Comparison of ENCODE assay signal across 37 cellular contexts in genomic region chr5:56511442-56511841, GRCh38.
"Had no signal": no experiment of that assay in that cellular context is flagged by ENCODE, and none has a peak within 500 bp of the region (broad histone marks: within the 10 kb centered on the region; RNA-seq: fewer than 3 reads in every experiment).

No MANE protein-coding gene starts in this region.

- H3K36me3 ChIP-seq: ascending aorta, cardiac muscle cell, WERI-Rb-1 had no signal

- H3K4me1 Mint-ChIP-seq: central memory CD8-positive, alpha-beta T cell had no signal

- H3K4me3 ChIP-seq: ascending aorta, cardiac muscle cell had no signal

- ATAC-seq: activated CD4-positive, alpha-beta T cell treated with anti-CD3 and anti-CD28 coated beads for 36 hours; activated CD4-positive, CD25-positive, alpha-beta regulatory T cell treated with anti-CD3 and anti-CD28 coated beads, Interleukin-2, amount 50 U/mL, for 24 hours; activated CD8-positive, alpha-beta memory T cell treated with anti-CD3 and anti-CD28 coated beads, Interleukin-2, amount 10 ng/mL, durations not matched to agents 7 days and 5 days; activated CD8-positive, alpha-beta T cell treated with anti-CD3 and anti-CD28 coated beads, Interleukin-2, amount 10 ng/mL, durations not matched to agents 7 days and 5 days; activated naive CD8-positive, alpha-beta T cell treated with anti-CD3 and anti-CD28 coated beads, Interleukin-2, amount 50 U/mL, for 24 hours; T-cell; T-helper 17 cell; WTC11 had no signal

- FAIRE-seq: bronchial epithelial cell, TTC549 had no signal

- H3K27ac ChIP-seq: ascending aorta, cardiac muscle cell, WERI-Rb-1 had no signal

- H3K36me3 Mint-ChIP-seq: activated CD8-positive, alpha-beta memory T cell treated with anti-CD3 and anti-CD28 coated beads, Interleukin-2, amount 10 ng/mL, durations not matched to agents 7 days and 5 days; activated naive CD4-positive, alpha-beta T cell treated with anti-CD3 and anti-CD28 coated beads, Interleukin-2, amount 50 U/mL, for 24 hours; activated naive CD8-positive, alpha-beta T cell; activated naive CD8-positive, alpha-beta T cell treated with anti-CD3 and anti-CD28 coated beads, Interleukin-2, amount 10 ng/mL, durations not matched to agents 7 days and 5 days; brain; T-cell; WTC11 had no signal

- H3K27me3 Mint-ChIP-seq: activated CD4-positive, alpha-beta memory T cell treated with anti-CD3 and anti-CD28 coated beads, Interleukin-2, amount 10 ng/mL, durations not matched to agents 7 days and 5 days; activated CD4-positive, alpha-beta T cell treated with anti-CD3 and anti-CD28 coated beads for 36 hours; activated CD4-positive, alpha-beta T cell treated with anti-CD3 and anti-CD28 coated beads, Interleukin-2, amount 10 ng/mL, durations not matched to agents 7 days and 5 days; activated naive CD4-positive, alpha-beta T cell treated with anti-CD3 and anti-CD28 coated beads, Interleukin-2, amount 50 U/mL, for 24 hours; activated naive CD8-positive, alpha-beta T cell; activated naive CD8-positive, alpha-beta T cell treated with anti-CD3 and anti-CD28 coated beads, Interleukin-2, amount 10 ng/mL, durations not matched to agents 7 days and 5 days; activated naive CD8-positive, alpha-beta T cell treated with anti-CD3 and anti-CD28 coated beads, Interleukin-2, amount 50 U/mL, for 24 hours; activated T-cell treated with anti-CD3 and anti-CD28 coated beads, Interleukin-2, amount 50 U/mL, for 24 hours; T-cell; T-helper 17 cell had no signal

- DNase-seq: activated CD4-positive, alpha-beta memory T cell treated with anti-CD3 and anti-CD28 coated beads, Interleukin-2, amount 10 ng/mL, durations not matched to agents 7 days and 5 days; activated CD4-positive, alpha-beta T cell treated with anti-CD3 and anti-CD28 coated beads for 1 hour; activated CD4-positive, alpha-beta T cell treated with anti-CD3 and anti-CD28 coated beads for 36 hours; activated CD4-positive, alpha-beta T cell treated with anti-CD3 and anti-CD28 coated beads for 48 hours; activated CD4-positive, alpha-beta T cell treated with anti-CD3 and anti-CD28 coated beads, Interleukin-2, amount 10 ng/mL, durations not matched to agents 7 days and 5 days; activated CD4-positive, alpha-beta T cell treated with anti-CD3 and anti-CD28 coated beads, Interleukin-2, amount 50 U/mL, for 48 hours; activated CD4-positive, CD25-positive, alpha-beta regulatory T cell; activated CD8-positive, alpha-beta memory T cell treated with anti-CD3 and anti-CD28 coated beads for 24 hours; activated CD8-positive, alpha-beta memory T cell treated with anti-CD3 and anti-CD28 coated beads, Interleukin-2, amount 10 ng/mL, durations not matched to agents 7 days and 5 days; activated CD8-positive, alpha-beta memory T cell treated with anti-CD3 and anti-CD28 coated beads, Interleukin-2, amount 50 U/mL, for 48 hours; activated CD8-positive, alpha-beta T cell treated with anti-CD3 and anti-CD28 coated beads, Interleukin-2, amount 10 ng/mL, durations not matched to agents 7 days and 5 days; activated effector memory CD4-positive, alpha-beta T cell treated with Interleukin-2 at 50 U/mL for 16 hours; activated gamma-delta T cell; activated naive CD4-positive, alpha-beta T cell treated with anti-CD3 and anti-CD28 coated beads, Interleukin-2, amount 10 ng/mL, durations not matched to agents 7 days and 5 days; activated naive CD4-positive, alpha-beta T cell treated with Interleukin-2 at 50 U/mL for 16 hours; activated naive CD8-positive, alpha-beta T cell treated with anti-CD3 and anti-CD28 coated beads, Interleukin-2, amount 10 ng/mL, durations not matched to agents 7 days and 5 days; activated naive CD8-positive, alpha-beta T cell treated with anti-CD3 and anti-CD28 coated beads, Interleukin-2, amount 50 U/mL, for 24 hours; activated T-cell treated with anti-CD3 and anti-CD28 coated beads, Interleukin-2, amount 50 U/mL, for 24 hours; activated T-cell treated with anti-CD3 and anti-CD28 coated beads, Interleukin-2, amount 50 U/mL, for 48 hours; amygdala; anterior cingulate cortex; caudate nucleus; cerebellar nuclear complex; T-cell; T-helper 17 cell; WERI-Rb-1 had no signal

- H3K9me3 Mint-ChIP-seq: activated CD4-positive, alpha-beta memory T cell treated with anti-CD3 and anti-CD28 coated beads, Interleukin-2, amount 10 ng/mL, durations not matched to agents 7 days and 5 days; activated naive CD4-positive, alpha-beta T cell treated with anti-CD3 and anti-CD28 coated beads, Interleukin-2, amount 10 ng/mL, durations not matched to agents 7 days and 5 days; activated naive CD4-positive, alpha-beta T cell treated with anti-CD3 and anti-CD28 coated beads, Interleukin-2, amount 50 U/mL, for 24 hours; activated naive CD8-positive, alpha-beta T cell treated with anti-CD3 and anti-CD28 coated beads, Interleukin-2, amount 10 ng/mL, durations not matched to agents 7 days and 5 days; activated naive CD8-positive, alpha-beta T cell treated with anti-CD3 and anti-CD28 coated beads, Interleukin-2, amount 50 U/mL, for 24 hours; activated T-cell treated with anti-CD3 and anti-CD28 coated beads, Interleukin-2, amount 50 U/mL, for 24 hours; activated T-helper 2 cell treated with anti-CD3 and anti-CD28 coated beads, Interferon-gamma antibody, Interleukin-2, Interleukin-4, amounts not matched to agents 10 μg/mL and 5 μg/mL and 100 μg/mL, durations not matched to agents 14 hours and 24 hours and 36 hours; brain; central memory CD8-positive, alpha-beta T cell; T-cell; WTC11 had no signal

- H3K4me3 Mint-ChIP-seq: activated CD4-positive, alpha-beta memory T cell treated with anti-CD3 and anti-CD28 coated beads, Interleukin-2, amount 10 ng/mL, durations not matched to agents 7 days and 5 days; activated CD4-positive, alpha-beta T cell treated with anti-CD3 and anti-CD28 coated beads for 36 hours; activated CD4-positive, alpha-beta T cell treated with anti-CD3 and anti-CD28 coated beads, Interleukin-2, amount 10 ng/mL, durations not matched to agents 7 days and 5 days; activated CD8-positive, alpha-beta memory T cell treated with anti-CD3 and anti-CD28 coated beads, Interleukin-2, amount 10 ng/mL, durations not matched to agents 7 days and 5 days; activated CD8-positive, alpha-beta T cell treated with anti-CD3 and anti-CD28 coated beads, Interleukin-2, amount 10 ng/mL, durations not matched to agents 7 days and 5 days; activated naive CD4-positive, alpha-beta T cell treated with anti-CD3 and anti-CD28 coated beads, Interleukin-2, amount 10 ng/mL, durations not matched to agents 7 days and 5 days; activated naive CD4-positive, alpha-beta T cell treated with anti-CD3 and anti-CD28 coated beads, Interleukin-2, amount 50 U/mL, for 24 hours; activated naive CD8-positive, alpha-beta T cell; activated naive CD8-positive, alpha-beta T cell treated with anti-CD3 and anti-CD28 coated beads, Interleukin-2, amount 10 ng/mL, durations not matched to agents 7 days and 5 days; activated naive CD8-positive, alpha-beta T cell treated with anti-CD3 and anti-CD28 coated beads, Interleukin-2, amount 50 U/mL, for 24 hours; activated T-cell treated with anti-CD3 and anti-CD28 coated beads, Interleukin-2, amount 50 U/mL, for 24 hours; brain; central memory CD8-positive, alpha-beta T cell; T-cell; T-helper 17 cell; WTC11 had no signal

- H3K27me3 ChIP-seq: ascending aorta, cardiac muscle cell had no signal

- H3K9me3 ChIP-seq: ascending aorta had no signal

- H3K27ac Mint-ChIP-seq: activated CD4-positive, alpha-beta memory T cell treated with anti-CD3 and anti-CD28 coated beads, Interleukin-2, amount 10 ng/mL, durations not matched to agents 7 days and 5 days; activated CD4-positive, alpha-beta T cell treated with anti-CD3 and anti-CD28 coated beads for 36 hours; activated CD4-positive, alpha-beta T cell treated with anti-CD3 and anti-CD28 coated beads, Interleukin-2, amount 10 ng/mL, durations not matched to agents 7 days and 5 days; activated CD8-positive, alpha-beta memory T cell treated with anti-CD3 and anti-CD28 coated beads, Interleukin-2, amount 10 ng/mL, durations not matched to agents 7 days and 5 days; activated CD8-positive, alpha-beta T cell treated with anti-CD3 and anti-CD28 coated beads, Interleukin-2, amount 10 ng/mL, durations not matched to agents 7 days and 5 days; activated naive CD4-positive, alpha-beta T cell treated with anti-CD3 and anti-CD28 coated beads, Interleukin-2, amount 10 ng/mL, durations not matched to agents 7 days and 5 days; activated naive CD4-positive, alpha-beta T cell treated with anti-CD3 and anti-CD28 coated beads, Interleukin-2, amount 50 U/mL, for 24 hours; activated naive CD8-positive, alpha-beta T cell; activated naive CD8-positive, alpha-beta T cell treated with anti-CD3 and anti-CD28 coated beads, Interleukin-2, amount 10 ng/mL, durations not matched to agents 7 days and 5 days; activated naive CD8-positive, alpha-beta T cell treated with anti-CD3 and anti-CD28 coated beads, Interleukin-2, amount 50 U/mL, for 24 hours; activated T-cell treated with anti-CD3 and anti-CD28 coated beads, Interleukin-2, amount 50 U/mL, for 24 hours; activated T-helper 2 cell treated with anti-CD3 and anti-CD28 coated beads, Interferon-gamma antibody, Interleukin-2, Interleukin-4, amounts not matched to agents 10 μg/mL and 5 μg/mL and 100 μg/mL, durations not matched to agents 14 hours and 24 hours and 36 hours; brain; T-cell; T-helper 17 cell; WTC11 had no signal
